In genomic region chr10:93547522-93547921, GRCh38 we compare ENCODE assay signal across 36 cellular contexts. TPM values are rescaled to one million over a fixed set of nuclear protein-coding genes. Genes with fewer than 3 reads are reported as not detected.
"Had no signal": no experiment of that assay in that cellular context is flagged by ENCODE, and none has a peak within 500 bp of the region (broad histone marks: within the 10 kb centered on the region; RNA-seq: fewer than 3 reads in every experiment).

No MANE protein-coding gene starts in this region.

- H3K9me3 ChIP-seq: SJCRH30 had no signal

- H3K4me1 ChIP-seq: SJCRH30 had no signal

- H3K4me2 ChIP-seq: KMS-11 had no signal

- H3K27ac Mint-ChIP-seq: activated CD4-positive, alpha-beta memory T cell treated with anti-CD3 and anti-CD28 coated beads for 36 hours; activated CD8-positive, alpha-beta memory T cell treated with anti-CD3 and anti-CD28 coated beads, Interleukin-2, amount 10 ng/mL, durations not matched to agents 7 days and 5 days; activated naive CD8-positive, alpha-beta T cell treated with anti-CD3 and anti-CD28 coated beads for 36 hours; WTC11 had no signal

- H3K9ac ChIP-seq: KMS-11 had no signal

- H3K36me3 ChIP-seq: brain microvascular endothelial cell, SJCRH30 had no signal

- H3K36me3 Mint-ChIP-seq: activated CD4-positive, alpha-beta memory T cell treated with anti-CD3 and anti-CD28 coated beads for 36 hours; activated CD8-positive, alpha-beta memory T cell treated with anti-CD3 and anti-CD28 coated beads, Interleukin-2, amount 10 ng/mL, durations not matched to agents 7 days and 5 days; activated naive CD8-positive, alpha-beta T cell treated with anti-CD3 and anti-CD28 coated beads for 36 hours; WTC11 had no signal

- H3K4me3 Mint-ChIP-seq: activated CD4-positive, alpha-beta memory T cell treated with anti-CD3 and anti-CD28 coated beads for 36 hours; activated CD8-positive, alpha-beta memory T cell treated with anti-CD3 and anti-CD28 coated beads, Interleukin-2, amount 10 ng/mL, durations not matched to agents 7 days and 5 days; activated naive CD8-positive, alpha-beta T cell treated with anti-CD3 and anti-CD28 coated beads for 36 hours; central memory CD8-positive, alpha-beta T cell; WTC11 had no signal

- H3K4me1 Mint-ChIP-seq: activated CD8-positive, alpha-beta memory T cell treated with anti-CD3 and anti-CD28 coated beads, Interleukin-2, amount 10 ng/mL, durations not matched to agents 7 days and 5 days; activated naive CD8-positive, alpha-beta T cell treated with anti-CD3 and anti-CD28 coated beads for 36 hours; central memory CD8-positive, alpha-beta T cell had no signal

- H3K4me3 ChIP-seq: SJCRH30, SK-N-MC had no signal

- H3K9me3 Mint-ChIP-seq: activated CD4-positive, alpha-beta memory T cell treated with anti-CD3 and anti-CD28 coated beads for 36 hours; activated naive CD8-positive, alpha-beta T cell treated with anti-CD3 and anti-CD28 coated beads for 36 hours; central memory CD8-positive, alpha-beta T cell; WTC11 had no signal

- H3K27me3 ChIP-seq: brain microvascular endothelial cell, SJCRH30 had no signal

- DNase-seq: activated CD4-positive, alpha-beta memory T cell treated with anti-CD3 and anti-CD28 coated beads for 36 hours; activated CD4-positive, alpha-beta T cell treated with anti-CD3 and anti-CD28 coated beads for 4 hours; activated CD4-positive, alpha-beta T cell treated with anti-CD3 and anti-CD28 coated beads, Interleukin-2, amount 50 U/mL, for 1 hour; activated CD4-positive, CD25-positive, alpha-beta regulatory T cell treated with anti-CD3 and anti-CD28 coated beads, Interleukin-2, amount 50 U/mL, for 72 hours; activated CD8-positive, alpha-beta memory T cell treated with anti-CD3 and anti-CD28 coated beads for 24 hours; activated CD8-positive, alpha-beta memory T cell treated with anti-CD3 and anti-CD28 coated beads, Interleukin-2, amount 10 ng/mL, durations not matched to agents 7 days and 5 days; activated CD8-positive, alpha-beta memory T cell treated with anti-CD3 and anti-CD28 coated beads, Interleukin-2, amount 50 U/mL, for 48 hours; activated effector memory CD4-positive, alpha-beta T cell treated with Interleukin-2 at 50 U/mL for 16 hours; activated naive CD4-positive, alpha-beta T cell treated with anti-CD3 and anti-CD28 coated beads, Interleukin-2, amount 50 U/mL, for 16 hours; activated naive CD8-positive, alpha-beta T cell treated with anti-CD3 and anti-CD28 coated beads for 36 hours; activated T-cell treated with anti-CD3 and anti-CD28 coated beads, Interleukin-2, amount 50 U/mL, for 48 hours; amniotic stem cell; aorta; brain microvascular endothelial cell; MM.1S; MV-4-11; NCI-H1092; NCI-H1436 treated with DMSO at 0.1 percent for 48 hours; NCI-H1694 treated with DMSO at 0.1 percent for 48 hours; NCI-H2029; NCI-H345; NCI-H510A; NCI-H526; NCI-H748 treated with DMSO at 0.1 percent for 48 hours; NK-92 treated with Interleukin-12 subunit alpha and Interleukin-12 subunit beta, amount 100 ng/mL, for 24 hours; SHP77; SJCRH30; T1000 had no signal

- H3K27ac ChIP-seq: KMS-11, SJCRH30, SK-N-MC had no signal

- ATAC-seq: activated CD8-positive, alpha-beta memory T cell treated with anti-CD3 and anti-CD28 coated beads, Interleukin-2, amount 10 ng/mL, durations not matched to agents 7 days and 5 days; WTC11 had no signal

RNA-seq across cellular contexts. Expression of gene FFAR4, which starts 18.9 kb away (rescaled TPM):
- total RNA-seq: activated CD4-positive, alpha-beta memory T cell treated with anti-CD3 and anti-CD28 coated beads for 36 hours; activated CD8-positive, alpha-beta memory T cell treated with anti-CD3 and anti-CD28 coated beads, Interleukin-2, amount 10 ng/mL, durations not matched to agents 7 days and 5 days; activated naive CD8-positive, alpha-beta T cell treated with anti-CD3 and anti-CD28 coated beads for 36 hours; chondrocyte; LHCN-M2; SJCRH30; T-helper 1 cell treated with Interleukin-12 subunit alpha and Interleukin-12 subunit beta and Interleukin-4 antibody, amounts not matched to agents 30 ng/mL and 1 ng/mL, for 36 hours; T-helper 2 cell treated with Interferon-gamma antibody and Interleukin-4, amounts not matched to agents 100 ng/mL and 5 ng/mL, for 36 hours had no signal

RNA-seq across cellular contexts. Expression of gene RBP4, which starts 53.5 kb away (rescaled TPM):
- total RNA-seq: activated CD4-positive, alpha-beta memory T cell treated with anti-CD3 and anti-CD28 coated beads for 36 hours; activated CD8-positive, alpha-beta memory T cell treated with anti-CD3 and anti-CD28 coated beads, Interleukin-2, amount 10 ng/mL, durations not matched to agents 7 days and 5 days; activated naive CD8-positive, alpha-beta T cell treated with anti-CD3 and anti-CD28 coated beads for 36 hours; SJCRH30; T-helper 1 cell treated with Interleukin-12 subunit alpha and Interleukin-12 subunit beta and Interleukin-4 antibody, amounts not matched to agents 30 ng/mL and 1 ng/mL, for 36 hours; T-helper 2 cell treated with Interferon-gamma antibody and Interleukin-4, amounts not matched to agents 100 ng/mL and 5 ng/mL, for 36 hours had no signal
